1 cellular context compared by ENCODE assay signal in the genomic region with DNA sequence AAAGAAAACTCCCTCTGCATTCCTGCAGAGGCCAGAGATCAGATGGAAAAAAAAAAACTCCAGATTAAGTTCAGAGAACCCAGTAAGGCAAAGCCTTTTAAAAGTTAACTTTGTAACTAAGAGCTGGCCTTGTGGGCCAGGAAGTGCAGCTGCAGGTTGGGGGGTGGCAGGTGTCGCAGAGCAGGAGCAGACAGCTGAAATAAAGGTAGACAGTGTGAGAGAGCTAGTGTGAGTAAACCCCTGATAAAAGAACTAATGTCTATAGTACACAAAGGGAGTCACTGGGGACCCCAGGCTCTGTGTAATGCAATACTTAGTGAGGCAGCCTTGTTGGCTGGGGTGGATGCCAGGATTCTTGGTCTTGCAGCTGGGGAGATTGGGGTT.
TF ChIP-seq lines count a peak whose summit lies in the region.

No MANE protein-coding gene starts in this region.

TF ChIP-seq in GM12878, 131 proteins besides CTCF, POLR2A, EP300 and RAD21 (continued from another document):
- TF ChIP-seq RCOR1 (conservative IDR thresholded peaks at IDR 0.05; ENCODE audit: low read depth, low read length): no peak
- no peak for TF ChIP-seq NR2C2 (IDR thresholded peaks at IDR 0.05; ENCODE audit: borderline replicate concordance, control insufficient read depth, insufficient read length, low read depth)
- 0 out of 2 replicates have a peak, but pooled peaks have one; percentile 15 for TF ChIP-seq EED (IDR thresholded peaks at IDR 0.05; ENCODE audit: low read depth)
- no peak for TF ChIP-seq BMI1 (IDR thresholded peaks at IDR 0.05; ENCODE audit: borderline replicate concordance)
- 0 out of 2 replicates have a peak, but pooled peaks have one; percentile 6 for TF ChIP-seq TCF3 (IDR thresholded peaks at IDR 0.05; ENCODE audit: borderline replicate concordance, insufficient read depth, low read depth, low read length)
- TF ChIP-seq, protein P1, sequence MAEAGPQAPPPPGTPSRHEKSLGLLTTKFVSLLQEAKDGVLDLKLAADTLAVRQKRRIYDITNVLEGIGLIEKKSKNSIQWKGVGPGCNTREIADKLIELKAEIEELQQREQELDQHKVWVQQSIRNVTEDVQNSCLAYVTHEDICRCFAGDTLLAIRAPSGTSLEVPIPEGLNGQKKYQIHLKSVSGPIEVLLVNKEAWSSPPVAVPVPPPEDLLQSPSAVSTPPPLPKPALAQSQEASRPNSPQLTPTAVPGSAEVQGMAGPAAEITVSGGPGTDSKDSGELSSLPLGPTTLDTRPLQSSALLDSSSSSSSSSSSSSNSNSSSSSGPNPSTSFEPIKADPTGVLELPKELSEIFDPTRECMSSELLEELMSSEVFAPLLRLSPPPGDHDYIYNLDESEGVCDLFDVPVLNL (IDR thresholded peaks at IDR 0.05; ENCODE audit: low read depth, low read length): no peak
- no peak for TF ChIP-seq RB1 (IDR thresholded peaks at IDR 0.05; ENCODE audit: borderline replicate concordance)
- TF ChIP-seq SP1 (IDR thresholded peaks at IDR 0.05; ENCODE audit: low read depth, low read length): no peak
